Comparison of ENCODE assay signal across 18 cellular contexts in the genomic region with DNA sequence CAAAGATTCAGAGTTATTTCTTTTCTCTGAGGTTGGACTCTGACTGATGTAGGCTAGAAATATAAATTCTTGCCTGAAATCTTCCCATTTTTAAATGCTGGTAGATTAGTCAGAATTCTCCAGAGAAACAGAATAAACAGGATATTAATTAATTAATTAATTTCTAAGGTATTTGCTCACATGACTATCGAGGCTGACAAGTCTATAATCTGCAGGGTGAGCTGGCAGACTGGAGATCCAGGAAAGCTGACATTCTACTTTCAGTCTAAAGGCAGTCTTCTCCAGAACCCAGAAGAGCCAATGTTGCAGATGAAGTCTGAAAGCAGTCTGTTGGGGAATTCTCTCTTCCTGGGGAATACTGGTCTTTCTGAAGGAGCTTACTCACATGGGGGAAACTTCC.
A peak's percentile ranks its signal among the peaks of the same experiment; 100 is the strongest.
DNase-seq lines count a peak whose midpoint lies in the region; ATAC-seq and TF ChIP-seq lines count a peak whose summit lies in the region.
"Had no signal": no experiment of that assay in that cellular context is flagged by ENCODE, and none has a peak within 500 bp of the region (broad histone marks: within the 10 kb centered on the region; RNA-seq: fewer than 3 reads in every experiment).

No MANE protein-coding gene starts in this region.

- intact Hi-C loops in activated B cell treated with CpG ODN at 0.5 μM for 24 hours (cut with micrococcal nuclease), result no loop called here

- H3K4me3 ChIP-seq in retinal pigment epithelial cell (ENCODE audit: low read length), result no peak overlapping the region
- H3K4me3 ChIP-seq: K562, PC-9, SJSA1 had no signal

- H3K27ac Mint-ChIP-seq in activated B cell treated with CpG ODN at 0.5 μM for 24 hours, result peak overlapping the region; percentile 98
- H3K27ac Mint-ChIP-seq: CD4-positive, alpha-beta T cell had no signal

- no peaks in the 10 kb centered on the region for H3K9me3 Mint-ChIP-seq in activated B cell treated with CpG ODN at 0.5 μM for 24 hours

- no peaks in the 10 kb centered on the region for H3K36me3 Mint-ChIP-seq in activated B cell treated with CpG ODN at 0.5 μM for 24 hours (ENCODE audit: low read depth)

- no peak overlapping the region for H3K4me3 Mint-ChIP-seq in activated B cell treated with CpG ODN at 0.5 μM for 24 hours
- H3K4me3 Mint-ChIP-seq: CD4-positive, alpha-beta T cell had no signal

- CTCF ChIA-PET in activated B cell treated with CpG ODN at 0.5 μM for 24 hours (lab: Charles Lee), result no interaction called here

- peaks cover 58% of the 10 kb centered on the region for H3K4me1 Mint-ChIP-seq in activated B cell treated with CpG ODN at 0.5 μM for 24 hours

- no peak for TF ChIP-seq CTCF in activated B cell treated with CpG ODN at 0.5 μM for 24 hours (IDR thresholded peaks at IDR 0.05)
- no peak for TF ChIP-seq CTCF in retinal pigment epithelial cell (conservative IDR thresholded peaks at IDR 0.05; ENCODE audit: low read depth, low read length)

- DNase-seq in ELR (ENCODE audit: low read depth), result peak; percentile 4
- no peak for DNase-seq in activated B cell treated with CpG ODN at 0.5 μM for 24 hours
- peak; percentile 8 for DNase-seq in dermis blood vessel endothelial cell
- peak; percentile 19 for DNase-seq in retinal pigment epithelial cell (ENCODE audit: low read depth)
- no peak for DNase-seq in GF-D8 (lab: John Stamatoyannopoulos, UW)
- DNase-seq in ACHN, result no peak
- no peak for DNase-seq in epidermal melanocyte (ENCODE audit: insufficient read length, low spot score)
- DNase-seq: Caco-2; CD4-positive, alpha-beta T cell; NCI-H1105 treated with DMSO at 0.1 percent for 48 hours; NCI-H1694; NCI-H2107; NCI-H510A; NCI-H82; PC-9 had no signal

- peaks cover 1% of the 10 kb centered on the region for H3K27me3 Mint-ChIP-seq in activated B cell treated with CpG ODN at 0.5 μM for 24 hours

- ATAC-seq in activated B cell treated with CpG ODN at 0.5 μM for 24 hours (ENCODE audit: low read depth) (no peak), GM19452 (IDR thresholded peaks at IDR 0.05; ENCODE audit: unreplicated experiment) (no peak)
- ATAC-seq: K562 had no signal

- POLR2A ChIA-PET in activated B cell treated with CpG ODN at 0.5 μM for 24 hours (lab: Charles Lee), result no interaction called here

- in situ Hi-C loops in ACHN (cut with HindIII; ENCODE audit: low pct_ligation_motif_present, low pct_unique_long_range_greater_than_20kb, low sequenced_read_pairs), result no loop called here

Comparison
In these comparisons a context has a peak if more than half of its experiments do, and no peak if none do; other contexts are left out.
1. DNase-seq: peak in ELR (single experiment), dermis blood vessel endothelial cell (single experiment) and retinal pigment epithelial cell (single experiment); none in activated B cell treated with CpG ODN at 0.5 μM for 24 hours (single experiment), GF-D8 (single experiment), ACHN (single experiment) and epidermal melanocyte (single experiment).